ENCODE assay signal across 34 cellular contexts in the genomic region with DNA sequence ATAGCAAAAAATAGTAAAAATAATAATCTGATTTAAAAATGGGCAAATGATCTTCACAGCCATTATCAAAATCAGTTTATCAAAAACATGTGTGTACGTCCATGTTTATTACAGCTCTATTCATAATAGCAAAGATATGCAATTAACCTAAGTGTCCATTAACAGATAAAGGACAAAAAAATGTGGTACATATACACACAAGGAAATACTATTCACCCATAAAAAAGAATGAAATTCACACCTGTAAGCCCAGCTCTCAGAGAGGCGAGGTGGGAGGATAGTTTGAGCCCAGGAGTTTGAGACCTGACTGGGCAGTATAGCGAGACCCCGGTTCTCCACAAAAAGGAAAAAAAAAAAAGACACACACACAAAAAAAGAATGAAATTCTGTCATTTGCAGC.
"Had no signal": no experiment of that assay in that cellular context is flagged by ENCODE, and none has a peak within 500 bp of the region (broad histone marks: within the 10 kb centered on the region; RNA-seq: fewer than 3 reads in every experiment).

No MANE protein-coding gene starts in this region.

- H3K9me3 Mint-ChIP-seq: activated naive CD4-positive, alpha-beta T cell treated with anti-CD3 and anti-CD28 coated beads for 36 hours had no signal

- ATAC-seq: activated CD4-positive, CD25-positive, alpha-beta regulatory T cell treated with anti-CD3 and anti-CD28 coated beads, Interleukin-2, amount 50 U/mL, for 24 hours; activated CD8-positive, alpha-beta T cell treated with anti-CD3 and anti-CD28 coated beads for 36 hours; activated naive CD8-positive, alpha-beta T cell treated with anti-CD3 and anti-CD28 coated beads, Interleukin-2, amount 50 U/mL, for 24 hours; activated T-cell treated with anti-CD3 and anti-CD28 coated beads, Interleukin-2, amount 50 U/mL, for 4 hours; body of pancreas; heart left ventricle; T-helper 17 cell had no signal

- H3K27me3 ChIP-seq: adrenal gland, body of pancreas, cardiac muscle cell, colonic mucosa, heart left ventricle had no signal

- H3K4me3 ChIP-seq: adrenal gland, body of pancreas, cardiac muscle cell, colonic mucosa, heart left ventricle had no signal

- FAIRE-seq: endometrium, endothelial cell of umbilical vein, frontal cortex had no signal

- DNase-seq: activated B cell treated with CpG ODN at 0.5 μM for 24 hours; activated CD4-positive, alpha-beta T cell treated with anti-CD3 and anti-CD28 coated beads for 48 hours; activated CD4-positive, alpha-beta T cell treated with anti-CD3 and anti-CD28 coated beads, Interleukin-2, amount 50 U/mL, for 1 hour; activated CD4-positive, alpha-beta T cell treated with anti-CD3 and anti-CD28 coated beads, Interleukin-2, amount 50 U/mL, for 48 hours; activated CD8-positive, alpha-beta memory T cell treated with anti-CD3 and anti-CD28 coated beads for 24 hours; activated CD8-positive, alpha-beta T cell treated with anti-CD3 and anti-CD28 coated beads for 36 hours; activated effector memory CD4-positive, alpha-beta T cell treated with anti-CD3 and anti-CD28 coated beads, Interleukin-2, amount 50 U/mL, for 16 hours; activated naive CD4-positive, alpha-beta T cell treated with anti-CD3 and anti-CD28 coated beads for 36 hours; activated naive CD8-positive, alpha-beta T cell treated with anti-CD3 and anti-CD28 coated beads for 36 hours; activated naive CD8-positive, alpha-beta T cell treated with anti-CD3 and anti-CD28 coated beads, Interleukin-2, amount 50 U/mL, for 24 hours; activated T-cell treated with anti-CD3 and anti-CD28 coated beads, Interleukin-2, amount 50 U/mL, for 4 hours; adrenal gland; amygdala; aorta; body of pancreas; central memory CD4-positive, alpha-beta T cell; colonic mucosa; effector CD8-positive, alpha-beta T cell; foreskin fibroblast; glutamatergic neuron; heart left ventricle; T-helper 1 cell; T-helper 17 cell; T1000; WERI-Rb-1 had no signal

- H3K27me3 Mint-ChIP-seq: activated B cell treated with CpG ODN at 0.5 μM for 24 hours; activated CD8-positive, alpha-beta T cell treated with anti-CD3 and anti-CD28 coated beads for 36 hours; activated naive CD4-positive, alpha-beta T cell treated with anti-CD3 and anti-CD28 coated beads, Interleukin-2, amount 50 U/mL, for 24 hours; activated naive CD8-positive, alpha-beta T cell treated with anti-CD3 and anti-CD28 coated beads for 36 hours; activated naive CD8-positive, alpha-beta T cell treated with anti-CD3 and anti-CD28 coated beads, Interleukin-2, amount 50 U/mL, for 24 hours; T-helper 17 cell had no signal

- H3K9me3 ChIP-seq: body of pancreas, colonic mucosa had no signal

- H3K4me3 Mint-ChIP-seq: activated B cell treated with CpG ODN at 0.5 μM for 24 hours; activated CD8-positive, alpha-beta T cell treated with anti-CD3 and anti-CD28 coated beads for 36 hours; activated naive CD4-positive, alpha-beta T cell treated with anti-CD3 and anti-CD28 coated beads for 36 hours; activated naive CD4-positive, alpha-beta T cell treated with anti-CD3 and anti-CD28 coated beads, Interleukin-2, amount 50 U/mL, for 24 hours; activated naive CD8-positive, alpha-beta T cell treated with anti-CD3 and anti-CD28 coated beads for 36 hours; activated naive CD8-positive, alpha-beta T cell treated with anti-CD3 and anti-CD28 coated beads, Interleukin-2, amount 50 U/mL, for 24 hours; activated T-cell treated with anti-CD3 and anti-CD28 coated beads, Interleukin-2, amount 50 U/mL, for 4 hours; T-helper 17 cell; T-helper 2 cell treated with Interferon-gamma antibody and Interleukin-4, amounts not matched to agents 5 μg/mL and 100 μg/mL, for 36 hours had no signal

- H3K27ac ChIP-seq: adrenal gland, body of pancreas, cardiac muscle cell, colonic mucosa, epithelial cell of prostate, heart left ventricle, WERI-Rb-1 had no signal

- H3K27ac Mint-ChIP-seq: activated B cell treated with CpG ODN at 0.5 μM for 24 hours; activated CD8-positive, alpha-beta T cell treated with anti-CD3 and anti-CD28 coated beads for 36 hours; activated naive CD4-positive, alpha-beta T cell treated with anti-CD3 and anti-CD28 coated beads for 36 hours; activated naive CD4-positive, alpha-beta T cell treated with anti-CD3 and anti-CD28 coated beads, Interleukin-2, amount 50 U/mL, for 24 hours; activated naive CD8-positive, alpha-beta T cell treated with anti-CD3 and anti-CD28 coated beads, Interleukin-2, amount 50 U/mL, for 24 hours; activated T-helper 2 cell treated with anti-CD3 and anti-CD28 coated beads, Interferon-gamma antibody, Interleukin-2, Interleukin-4, amounts not matched to agents 10 μg/mL and 5 μg/mL and 100 μg/mL, durations not matched to agents 14 hours and 24 hours and 36 hours; T-helper 17 cell; T-helper 2 cell treated with Interferon-gamma antibody and Interleukin-4, amounts not matched to agents 5 μg/mL and 100 μg/mL, for 36 hours had no signal

- H3K36me3 ChIP-seq: adrenal gland, cardiac muscle cell, colonic mucosa, WERI-Rb-1 had no signal
